ENCODE assay signal across 8 cellular contexts in the genomic region with DNA sequence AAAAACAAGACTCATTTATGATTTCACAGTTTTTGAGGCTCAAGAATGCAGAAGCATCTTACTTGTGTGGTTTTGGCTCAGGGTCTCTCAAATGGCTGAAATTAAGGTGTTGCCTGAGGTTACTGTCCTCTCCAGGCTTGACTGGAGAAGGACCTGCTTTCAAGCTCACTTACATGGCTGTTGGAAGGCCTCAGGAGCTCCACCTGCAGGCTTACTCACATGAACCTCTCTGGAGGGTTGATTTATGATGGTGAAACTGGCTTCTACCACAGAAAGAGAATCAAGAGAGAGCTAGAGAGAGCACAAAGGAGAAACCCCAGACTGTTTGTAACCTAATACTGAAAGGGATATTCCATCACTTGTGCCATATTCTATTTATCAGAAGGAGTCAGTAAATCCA. TPM values are rescaled to one million over a fixed set of nuclear protein-coding genes. Genes with fewer than 3 reads are reported as not detected.
DNase-seq lines count a peak whose midpoint lies in the region; ATAC-seq, FAIRE-seq and TF ChIP-seq lines count a peak whose summit lies in the region.

No MANE protein-coding gene starts in this region.

- no peak overlapping the region for H3K4me3 Mint-ChIP-seq in activated T-cell treated with anti-CD3 and anti-CD28 coated beads, Interleukin-2, amount 50 U/mL, for 72 hours

- dilution Hi-C loops in endothelial cell of umbilical vein (cut with MboI; ENCODE audit: extremely low pct_ligation_motif_present, low sequenced_read_pairs): no loop called here

- H3K4me3 ChIP-seq in endothelial cell of umbilical vein (replicated peaks in 1 of 3; ENCODE audit: insufficient read depth in 1 of 3, low read depth in 1 of 3, low read length in 3 of 3) (no peak overlapping the region), left ventricle myocardium inferior (no peak overlapping the region)

- POLR2A ChIA-PET in endothelial cell of umbilical vein (lab: Charles Lee): no interaction called here

- no peaks in the 10 kb centered on the region for H3K79me2 ChIP-seq in endothelial cell of umbilical vein (ENCODE audit: control insufficient read depth, insufficient read depth, low read length)

- H2AFZ ChIP-seq in endothelial cell of umbilical vein (ENCODE audit: low read depth, low read length): no peak overlapping the region

- H3K9ac ChIP-seq in endothelial cell of umbilical vein (replicated peaks; ENCODE audit: extremely low read depth, insufficient read depth, low read length): no peak overlapping the region

- ATAC-seq in activated T-cell treated with anti-CD3 and anti-CD28 coated beads, Interleukin-2, amount 50 U/mL, for 72 hours (replicated peaks in 1 of 2): no peak
- ATAC-seq in GM21528 (IDR thresholded peaks at IDR 0.05; ENCODE audit: low FRiP score, unreplicated experiment): no peak

- no peaks in the 10 kb centered on the region for H3K9me1 ChIP-seq in endothelial cell of umbilical vein (replicated peaks; ENCODE audit: control insufficient read depth, extremely low read depth, insufficient read depth, low read length)

- H3K36me3 Mint-ChIP-seq in activated T-cell treated with anti-CD3 and anti-CD28 coated beads, Interleukin-2, amount 50 U/mL, for 72 hours (ENCODE audit: insufficient read depth in 2 of 2): peaks cover 0 to 3% of the 10 kb centered on the region in 2 donors

- H3K4me2 ChIP-seq in endothelial cell of umbilical vein (ENCODE audit: insufficient read depth, low read length): no peak overlapping the region

- H3K36me3 ChIP-seq in endothelial cell of umbilical vein (ENCODE audit: control insufficient read depth in 2 of 2, extremely low read depth in 1 of 2, insufficient read depth in 2 of 2, low read length in 2 of 2) (no peaks in the 10 kb centered on the region), left ventricle myocardium inferior (no peaks in the 10 kb centered on the region)

- TF ChIP-seq CTCF in GM20000 (IDR thresholded peaks at IDR 0.05; ENCODE audit: extremely low read depth, missing control alignments) (peak; percentile 30), endothelial cell of umbilical vein (IDR thresholded peaks at IDR 0.05; ENCODE audit: extremely low read depth in 1 of 2, insufficient read depth in 1 of 2, low read depth in 1 of 2, low read length in 2 of 2) (peak in 1 of 2 donors; percentile 43), left ventricle myocardium inferior (IDR thresholded peaks at IDR 0.05; ENCODE audit: borderline replicate concordance) (no peak)

- H3K27me3 ChIP-seq in endothelial cell of umbilical vein (ENCODE audit: control insufficient read depth in 2 of 2, insufficient read depth in 2 of 2, low read length in 2 of 2) (peaks cover 8 to 17% of the 10 kb centered on the region in 2 experiments), left ventricle myocardium inferior (ENCODE audit: low read depth) (peaks cover 30% of the 10 kb centered on the region)

- H4K20me1 ChIP-seq in endothelial cell of umbilical vein (replicated peaks; ENCODE audit: control insufficient read depth, extremely low read depth, insufficient read depth, low read length): no peaks in the 10 kb centered on the region

- H3K27ac ChIP-seq in endothelial cell of umbilical vein (ENCODE audit: insufficient read depth, low read depth, low read length) (no peak overlapping the region), left ventricle myocardium inferior (replicated peaks) (no peak overlapping the region)

- DNase-seq in D341Med (ENCODE audit: low spot score) (peak; percentile 46), GM20000 (ENCODE audit: low spot score) (peak; percentile 34), MV-4-11 (lab: John Stamatoyannopoulos, UW) (peak; percentile 10), endothelial cell of umbilical vein (ENCODE audit: low read depth, low spot score) (peak; percentile 26), occipital lobe (lab: John Stamatoyannopoulos, UW) (no peak), left ventricle myocardium inferior (no peak)
- no peak for DNase-seq in activated T-cell treated with anti-CD3 and anti-CD28 coated beads, Interleukin-2, amount 50 U/mL, for 72 hours

- no TSS peak for BruUV-seq in endothelial cell of umbilical vein (replicated peaks; lab: Mats Ljungman, UMichigan)

- CTCF ChIA-PET in endothelial cell of umbilical vein (lab: Charles Lee): interaction anchor here (1.0 to 1.6 kb wide), 10 partner anchors 8 to 415 kb away, joined by 3 to 8 read pairs (median 3); no protein-coding TSS in a partner anchor

- H3K4me1 Mint-ChIP-seq in activated T-cell treated with anti-CD3 and anti-CD28 coated beads, Interleukin-2, amount 50 U/mL, for 72 hours (ENCODE audit: low read depth): no peaks in the 10 kb centered on the region

- peaks cover 0 to 3% of the 10 kb centered on the region in 2 donors for H3K9me3 Mint-ChIP-seq in activated T-cell treated with anti-CD3 and anti-CD28 coated beads, Interleukin-2, amount 50 U/mL, for 72 hours

- H3K9me3 ChIP-seq in endothelial cell of umbilical vein (replicated peaks; ENCODE audit: control insufficient read depth, insufficient read depth, low read length): no peaks in the 10 kb centered on the region
- H3K9me3 ChIP-seq in left ventricle myocardium inferior (replicated peaks): no peaks in the 10 kb centered on the region

- intact Hi-C loops in endothelial cell of umbilical vein (cut with micrococcal nuclease) (no loop called here), left ventricle myocardium inferior (cut with micrococcal nuclease) (no loop called here)

- H3K4me1 ChIP-seq in endothelial cell of umbilical vein (ENCODE audit: control insufficient read depth, extremely low read depth, insufficient read depth, low read length) (no peaks in the 10 kb centered on the region), left ventricle myocardium inferior (no peaks in the 10 kb centered on the region)

- no peak for TF ChIP-seq POLR2A in endothelial cell of umbilical vein (IDR thresholded peaks at IDR 0.05; ENCODE audit: low read depth, low read length)

- FAIRE-seq in endothelial cell of umbilical vein (lab: Jason Lieb, UNC): peak; percentile 40

- H3K27ac Mint-ChIP-seq in activated T-cell treated with anti-CD3 and anti-CD28 coated beads, Interleukin-2, amount 50 U/mL, for 72 hours: no peak overlapping the region

- H3K27me3 Mint-ChIP-seq in activated T-cell treated with anti-CD3 and anti-CD28 coated beads, Interleukin-2, amount 50 U/mL, for 72 hours (ENCODE audit: low read depth): peaks cover 37% of the 10 kb centered on the region

TF ChIP-seq in endothelial cell of umbilical vein, 7 proteins besides CTCF, POLR2A, EP300 and RAD21:
- TF ChIP-seq GATA2 (IDR thresholded peaks at IDR 0.05; ENCODE audit: insufficient read depth, insufficient read length, low read depth, low read length): no peak
- TF ChIP-seq, protein P1, sequence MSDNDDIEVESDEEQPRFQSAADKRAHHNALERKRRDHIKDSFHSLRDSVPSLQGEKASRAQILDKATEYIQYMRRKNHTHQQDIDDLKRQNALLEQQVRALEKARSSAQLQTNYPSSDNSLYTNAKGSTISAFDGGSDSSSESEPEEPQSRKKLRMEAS (IDR thresholded peaks at IDR 0.05; ENCODE audit: insufficient read depth, insufficient read length): no peak
- TF ChIP-seq FOS (IDR thresholded peaks at IDR 0.05; ENCODE audit: borderline replicate concordance, insufficient read depth, low read length): no peak
- no peak for TF ChIP-seq MYC (IDR thresholded peaks at IDR 0.05; ENCODE audit: low read depth, low read length)
- TF ChIP-seq EZH2 (IDR thresholded peaks at IDR 0.05; ENCODE audit: borderline replicate concordance, low read depth, low read length, severe bottlenecking): no peak
- no peak for TF ChIP-seq JUN (IDR thresholded peaks at IDR 0.05; ENCODE audit: borderline replicate concordance, insufficient read depth, insufficient read length, low read depth)
- no peak for TF ChIP-seq POLR2AphosphoS5 (IDR thresholded peaks at IDR 0.05; ENCODE audit: insufficient read depth, low read depth, low read length)

RNA-seq across cellular contexts. Expression of a gene that starts 6.2 kb away (rescaled TPM):
- total RNA-seq in endothelial cell of umbilical vein (0.18 and 0.46 TPM in 2 replicates), occipital lobe (91.9 TPM), left ventricle myocardium inferior (0.08 TPM)
- 0.02 and 0.08 TPM in 2 replicates for polyA plus RNA-seq in endothelial cell of umbilical vein
- 0.06 TPM in 2 replicates for polyA plus RNA-seq in endothelial cell of umbilical vein (2011; cell fraction: cytosol; rRNA removed)
- not detected in 2 replicates for polyA plus RNA-seq in endothelial cell of umbilical vein (2011; cell fraction: nucleus; rRNA removed)
- polyA plus RNA-seq in endothelial cell of umbilical vein (2012): 0.14 and 0.28 TPM in 2 replicates
- polyA minus RNA-seq in endothelial cell of umbilical vein: not detected in 2 replicates
- polyA minus RNA-seq in endothelial cell of umbilical vein (2011; cell fraction: cytosol; rRNA and poly(A)+ RNA removed): not detected
- polyA minus RNA-seq in endothelial cell of umbilical vein (2011; cell fraction: nucleus; rRNA and poly(A)+ RNA removed): not detected in 2 replicates
- not detected for total RNA-seq in activated T-cell treated with anti-CD3 and anti-CD28 coated beads, Interleukin-2, amount 50 U/mL, for 72 hours

Comparison
In these comparisons a context has a peak if more than half of its experiments do, and no peak if none do; other contexts are left out.
1. DNase-seq: peak in D341Med (single experiment), GM20000 (single experiment), MV-4-11 (single experiment) and endothelial cell of umbilical vein (single experiment); none in occipital lobe (single experiment), activated T-cell treated with anti-CD3 and anti-CD28 coated beads, Interleukin-2, amount 50 U/mL, for 72 hours (0 of 2) and left ventricle myocardium inferior (single experiment).
2. RNA of a gene that starts 6.2 kb away (total RNA-seq): 91.9 TPM in occipital lobe (single experiment); 0.18 to 0.46 TPM in endothelial cell of umbilical vein, 0.08 TPM in left ventricle myocardium inferior (single experiment) and not detected in activated T-cell treated with anti-CD3 and anti-CD28 coated beads, Interleukin-2, amount 50 U/mL, for 72 hours; every median in the first group is over 10 times any median in the second.